Comparison of ENCODE assay signal across 8 cellular contexts in genomic region chr9:127396253-127396807, GRCh38. TPM values are rescaled to one million over a fixed set of nuclear protein-coding genes. Genes with fewer than 3 reads are reported as not detected.
DNase-seq lines count a peak whose midpoint lies in the region; ATAC-seq and TF ChIP-seq lines count a peak whose summit lies in the region.

No MANE protein-coding gene starts in this region.

- H3K9ac ChIP-seq in neural cell (ENCODE audit: low read length): no peak overlapping the region

- peaks cover 53% of the 10 kb centered on the region for H3K27me3 Mint-ChIP-seq in CD4-positive, CD25-positive, alpha-beta regulatory T cell

- ATAC-seq in CD4-positive, CD25-positive, alpha-beta regulatory T cell (ENCODE audit: low read depth in 2 of 2): no peak
- ATAC-seq in HG02678 (IDR thresholded peaks at IDR 0.05; ENCODE audit: unreplicated experiment) (no peak), GM18873 (IDR thresholded peaks at IDR 0.05; ENCODE audit: low FRiP score, unreplicated experiment) (no peak)

- no peaks in the 10 kb centered on the region for H3K36me3 Mint-ChIP-seq in CD4-positive, CD25-positive, alpha-beta regulatory T cell

- no peaks in the 10 kb centered on the region for H3K9me3 ChIP-seq in CD4-positive, CD25-positive, alpha-beta regulatory T cell (ENCODE audit: control insufficient read depth in 2 of 2, low read length in 2 of 2)
- H3K9me3 ChIP-seq in effector memory CD4-positive, alpha-beta T cell (ENCODE audit: control insufficient read depth, low read length): no peaks in the 10 kb centered on the region
- H3K9me3 ChIP-seq in neural cell (ENCODE audit: low read length): no peaks in the 10 kb centered on the region

- H3K4me1 Mint-ChIP-seq in CD4-positive, CD25-positive, alpha-beta regulatory T cell: peaks cover 6 to 24% (median 12%) of the 10 kb centered on the region in 4 donors

- H3K9me2 ChIP-seq in neural cell (ENCODE audit: insufficient read depth, low read length): no peaks in the 10 kb centered on the region

- no peaks in the 10 kb centered on the region for H4K20me1 ChIP-seq in neural cell (ENCODE audit: insufficient read depth)

- no peak overlapping the region for H3K4me3 ChIP-seq in CD4-positive, CD25-positive, alpha-beta regulatory T cell (ENCODE audit: low read depth, low read length)
- H3K4me3 ChIP-seq in effector memory CD4-positive, alpha-beta T cell (ENCODE audit: insufficient read depth, low read depth, low read length, poor library complexity, severe bottlenecking): peak overlapping the region; percentile 24
- H3K4me3 ChIP-seq in neural cell (ENCODE audit: low read length): peak overlapping the region; percentile 84

- H3K4me3 Mint-ChIP-seq in CD4-positive, CD25-positive, alpha-beta regulatory T cell: peak overlapping the region; percentile 75 to 89 (median 82)

- H3K4me2 ChIP-seq in neural cell (ENCODE audit: low read length): peak overlapping the region; percentile 55

- DNase-seq in CD4-positive, CD25-positive, alpha-beta regulatory T cell: no peak
- DNase-seq in effector memory CD4-positive, alpha-beta T cell: no peak
- DNase-seq in NCI-H1417 treated with DMSO at 0.1 percent for 48 hours (lab: John Stamatoyannopoulos, UW): no peak
- no peak for DNase-seq in DMS53 treated with DMSO at 0.1 percent for 48 hours (lab: John Stamatoyannopoulos, UW; ENCODE audit: unreplicated experiment)

- TF ChIP-seq EP300 in Ishikawa (IDR thresholded peaks at IDR 0.05; ENCODE audit: borderline replicate concordance) (no peak), neural cell (conservative IDR thresholded peaks at IDR 0.05; ENCODE audit: poor library complexity, severe bottlenecking) (no peak)

- no peaks in the 10 kb centered on the region for H3K9me3 Mint-ChIP-seq in CD4-positive, CD25-positive, alpha-beta regulatory T cell

- no peak overlapping the region for H2AFZ ChIP-seq in neural cell (ENCODE audit: low read depth, low read length)

- no peaks in the 10 kb centered on the region for H3K36me3 ChIP-seq in CD4-positive, CD25-positive, alpha-beta regulatory T cell (ENCODE audit: control insufficient read depth, insufficient read depth, low read length)
- H3K36me3 ChIP-seq in effector memory CD4-positive, alpha-beta T cell (ENCODE audit: control insufficient read depth, insufficient read depth, low read length): no peaks in the 10 kb centered on the region
- H3K36me3 ChIP-seq in neural cell (ENCODE audit: insufficient read depth, low read length): no peaks in the 10 kb centered on the region

- peaks cover 25% of the 10 kb centered on the region for H3K4me1 ChIP-seq in CD4-positive, CD25-positive, alpha-beta regulatory T cell (ENCODE audit: control insufficient read depth, insufficient read depth, low read length, poor library complexity, severe bottlenecking)
- peaks cover 16% of the 10 kb centered on the region for H3K4me1 ChIP-seq in effector memory CD4-positive, alpha-beta T cell (ENCODE audit: control insufficient read depth, insufficient read depth, low read length, poor library complexity, severe bottlenecking)

- TF ChIP-seq CTCF in neural cell (IDR thresholded peaks at IDR 0.05; ENCODE audit: poor library complexity, severe bottlenecking): no peak

- peaks cover 20% of the 10 kb centered on the region for H3K27me3 ChIP-seq in CD4-positive, CD25-positive, alpha-beta regulatory T cell (ENCODE audit: control insufficient read depth, insufficient read depth, low read length)
- peaks cover 41% of the 10 kb centered on the region for H3K27me3 ChIP-seq in effector memory CD4-positive, alpha-beta T cell (replicated peaks; ENCODE audit: control insufficient read depth, insufficient read depth, low read length, poor library complexity, severe bottlenecking)
- H3K27me3 ChIP-seq in neural cell (ENCODE audit: insufficient read depth, low read depth, low read length): no peaks in the 10 kb centered on the region

- no peak overlapping the region for H3K27ac Mint-ChIP-seq in CD4-positive, CD25-positive, alpha-beta regulatory T cell

- no peak overlapping the region for H3K27ac ChIP-seq in CD4-positive, CD25-positive, alpha-beta regulatory T cell (ENCODE audit: insufficient read depth, low read length, poor library complexity, severe bottlenecking)
- no peak overlapping the region for H3K27ac ChIP-seq in effector memory CD4-positive, alpha-beta T cell (ENCODE audit: insufficient read depth, low read length, poor library complexity, severe bottlenecking)
- no peak overlapping the region for H3K27ac ChIP-seq in neural cell (ENCODE audit: low read length)

- no peaks in the 10 kb centered on the region for H3K79me2 ChIP-seq in neural cell (replicated peaks; ENCODE audit: insufficient read depth, low read length)

- TF ChIP-seq RAD21 in Ishikawa (IDR thresholded peaks at IDR 0.05; ENCODE audit: low read depth) (no peak), neural cell (conservative IDR thresholded peaks at IDR 0.05) (peak; percentile 10)

- H3F3A ChIP-seq in neural cell (ENCODE audit: insufficient read depth, low read length, poor library complexity, severe bottlenecking): no peaks in the 10 kb centered on the region

TF ChIP-seq in Ishikawa, 13 proteins besides CTCF, POLR2A, EP300 and RAD21 (continues in another document):
- TF ChIP-seq FOXM1 (IDR thresholded peaks at IDR 0.05; ENCODE audit: borderline replicate concordance, low read depth) (no peak), CEBPB (IDR thresholded peaks at IDR 0.05) (no peak), TCF12 (IDR thresholded peaks at IDR 0.05; ENCODE audit: low read depth) (peak; percentile 35; the same call in 1 of the 2 replicates), ZBTB7A (IDR thresholded peaks at IDR 0.05; ENCODE audit: low read depth) (no peak), YY1 (IDR thresholded peaks at IDR 0.05; ENCODE audit: low read depth) (no peak), TEAD4 (IDR thresholded peaks at IDR 0.05) (no peak; the same call in 1 of the 2 replicates), EGR1 (IDR thresholded peaks at IDR 0.05) (no peak), CREB1 (IDR thresholded peaks at IDR 0.05; ENCODE audit: low read depth) (0 out of 2 replicates have a peak, but pooled peaks have one; percentile 11), NFIC (IDR thresholded peaks at IDR 0.05) (peak; percentile 21; the same call in 1 of the 2 replicates)
- TF ChIP-seq, protein P1, sequence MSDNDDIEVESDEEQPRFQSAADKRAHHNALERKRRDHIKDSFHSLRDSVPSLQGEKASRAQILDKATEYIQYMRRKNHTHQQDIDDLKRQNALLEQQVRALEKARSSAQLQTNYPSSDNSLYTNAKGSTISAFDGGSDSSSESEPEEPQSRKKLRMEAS (IDR thresholded peaks at IDR 0.05): peak; percentile 97

TF ChIP-seq in neural cell, 6 proteins besides CTCF, POLR2A, EP300 and RAD21:
- TF ChIP-seq REST (IDR thresholded peaks at IDR 0.05; ENCODE audit: borderline replicate concordance) (no peak), MXI1 (conservative IDR thresholded peaks at IDR 0.05; ENCODE audit: poor library complexity, severe bottlenecking) (peak; percentile 83)

RNA-seq across cellular contexts. Expression of gene SLC2A8, which starts 0.6 kb away (rescaled TPM):
- total RNA-seq in CD4-positive, CD25-positive, alpha-beta regulatory T cell: 15.6 TPM
- 10 to 100 TPM in 2 of 4 donors, 1 to 10 TPM in 2; 5.5 to 14.7 (median 8.0) TPM for polyA plus RNA-seq in CD4-positive, CD25-positive, alpha-beta regulatory T cell
- 10.2 and 24.0 TPM in 2 replicates for polyA plus RNA-seq in neural cell
- 10.5 and 11.7 TPM in 2 replicates for polyA minus RNA-seq in neural cell

RNA-seq across cellular contexts. Expression of gene ZNF79, which starts 27.9 kb away (rescaled TPM):
- 9.0 TPM for total RNA-seq in CD4-positive, CD25-positive, alpha-beta regulatory T cell
- polyA plus RNA-seq in CD4-positive, CD25-positive, alpha-beta regulatory T cell: 1 to 10 TPM; 3.4 to 7.8 (median 6.7) TPM
- polyA plus RNA-seq in neural cell: 2.9 and 3.3 TPM in 2 replicates
- polyA minus RNA-seq in neural cell: 26.4 and 27.0 TPM in 2 replicates

RNA-seq across cellular contexts. Expression of gene RPL12, which starts 54.9 kb away (rescaled TPM):
- 1,070 TPM for total RNA-seq in CD4-positive, CD25-positive, alpha-beta regulatory T cell
- 1,000 to 10,000 TPM; 1,415 to 2,269 (median 1,793) TPM for polyA plus RNA-seq in CD4-positive, CD25-positive, alpha-beta regulatory T cell
- 839 and 862 TPM in 2 replicates for polyA plus RNA-seq in neural cell
- polyA minus RNA-seq in neural cell: 261 and 348 TPM in 2 replicates

RNA-seq across cellular contexts. Expression of gene LRSAM1, which starts 55.0 kb away (rescaled TPM):
- 24.0 TPM for total RNA-seq in CD4-positive, CD25-positive, alpha-beta regulatory T cell
- 1 to 10 TPM; 3.9 to 7.2 (median 5.2) TPM for polyA plus RNA-seq in CD4-positive, CD25-positive, alpha-beta regulatory T cell
- polyA plus RNA-seq in neural cell: 21.6 and 27.1 TPM in 2 replicates
- polyA minus RNA-seq in neural cell: 24.4 and 26.3 TPM in 2 replicates
